12 cellular contexts compared by ENCODE assay signal in the genomic region with DNA sequence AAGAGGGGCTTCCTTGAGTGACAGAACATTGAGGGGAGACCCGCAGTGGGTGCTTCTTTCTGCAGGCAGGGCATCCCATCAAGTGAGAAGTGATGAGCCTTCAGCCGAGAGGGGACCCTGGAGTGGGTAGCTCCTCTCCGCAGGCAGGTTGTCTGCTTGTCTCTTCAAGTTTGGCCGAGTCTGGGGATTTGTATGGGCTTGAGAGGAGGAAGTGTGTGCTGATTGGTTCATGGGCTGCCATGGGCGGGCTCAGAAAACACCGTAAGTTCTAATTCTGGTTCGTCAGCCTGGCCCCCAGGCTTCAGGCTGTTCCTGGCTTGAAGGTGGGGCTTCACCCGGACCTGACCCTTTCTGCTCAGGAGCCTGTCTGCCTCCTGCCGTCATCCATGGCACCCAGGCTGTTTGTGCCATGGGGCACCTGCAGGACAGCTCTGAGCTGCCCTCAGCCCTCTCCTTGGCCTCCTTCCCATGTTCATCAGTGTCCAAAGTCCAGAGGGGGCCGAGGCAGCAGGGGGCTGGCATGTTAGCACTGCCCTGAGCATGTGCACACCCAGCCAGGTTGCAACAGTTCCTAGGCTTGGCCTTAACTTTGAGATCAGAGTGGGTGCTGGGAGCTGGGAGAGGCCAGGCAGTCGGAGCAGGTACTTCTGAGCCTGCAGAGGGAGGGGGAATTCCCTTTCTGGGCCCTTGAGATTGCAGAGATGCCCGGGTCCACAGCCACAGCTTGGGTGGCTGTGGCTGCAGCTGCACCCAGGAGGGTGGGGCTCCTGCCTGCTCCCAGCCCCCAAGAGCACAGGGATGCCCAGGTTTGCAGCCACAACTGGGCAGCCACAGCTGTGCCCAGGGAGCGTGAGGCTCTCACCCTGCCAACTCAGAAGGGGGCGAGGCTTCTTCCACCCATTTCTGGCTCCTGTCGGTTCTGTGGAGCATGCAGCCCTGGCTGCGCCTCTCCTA. TPM values are rescaled to one million over a fixed set of nuclear protein-coding genes. Genes with fewer than 3 reads are reported as not detected.
DNase-seq lines count a peak whose midpoint lies in the region; ATAC-seq, FAIRE-seq and TF ChIP-seq lines count a peak whose summit lies in the region.
"Had no signal": no experiment of that assay in that cellular context is flagged by ENCODE, and none has a peak within 500 bp of the region (broad histone marks: within the 10 kb centered on the region; RNA-seq: fewer than 3 reads in every experiment).

No MANE protein-coding gene starts in this region.

- TF ChIP-seq POLR2A in GM12892 (IDR thresholded peaks at IDR 0.05; ENCODE audit: low read depth, low read length) (no peak), right lobe of liver (IDR thresholded peaks at IDR 0.05) (peak; percentile 72)

- no peak for DNase-seq in GM12892 (ENCODE audit: insufficient read length)
- peak; percentile 76 to 94 (median 89) for DNase-seq in right lobe of liver
- no peak for DNase-seq in ascending aorta (ENCODE audit: low spot score in 2 of 2)
- DNase-seq in activated naive CD4-positive, alpha-beta T cell treated with anti-CD3 and anti-CD28 coated beads, Interleukin-2, amount 50 U/mL, for 16 hours: no peak
- no peak for DNase-seq in activated naive CD4-positive, alpha-beta T cell treated with anti-CD3 and anti-CD28 coated beads for 36 hours
- DNase-seq in chondrocyte (ENCODE audit: low spot score): no peak
- DNase-seq: activated naive CD4-positive, alpha-beta T cell; NCI-H2081 treated with DMSO at 0.1 percent for 48 hours; stimulated activated CD4-positive, alpha-beta T cell treated with anti-CD3 and anti-CD28 coated beads, Interleukin-4, amount 100 ng/mL, for 1 hour had no signal

- CTCF ChIA-PET in activated naive CD4-positive, alpha-beta T cell treated with anti-CD3 and anti-CD28 coated beads for 36 hours (lab: Charles Lee): interaction anchor here (0.9 to 1.8 kb wide), 2 partner anchors 12 kb away, joined by 4 read pairs; no protein-coding TSS in a partner anchor

- H3K4me1 ChIP-seq in right lobe of liver (peaks cover 0 to 27% (median 13%) of the 10 kb centered on the region in 4 donors), ascending aorta (no peaks in the 10 kb centered on the region)

- TF ChIP-seq CTCF in right lobe of liver (IDR thresholded peaks at IDR 0.05) (no peak), ascending aorta (IDR thresholded peaks at IDR 0.05) (no peak), chondrocyte (IDR thresholded peaks at IDR 0.05) (no peak)

- WGBS in right lobe of liver (ENCODE audit: insufficient coverage, low coverage, low lambda C conversion rate, missing lambda C conversion rate): 14% methylated on average over 2 of the region's 16 CpGs

- FAIRE-seq in GM12892 (lab: Jason Lieb, UNC): peak; percentile 81

- H3K27me3 Mint-ChIP-seq in activated naive CD4-positive, alpha-beta T cell treated with anti-CD3 and anti-CD28 coated beads for 36 hours (ENCODE audit: low read depth): no peaks in the 10 kb centered on the region
- H3K27me3 Mint-ChIP-seq in chondrocyte (ENCODE audit: low read depth): no peaks in the 10 kb centered on the region

- H3K9me3 Mint-ChIP-seq in activated naive CD4-positive, alpha-beta T cell treated with anti-CD3 and anti-CD28 coated beads for 36 hours: no peaks in the 10 kb centered on the region
- no peaks in the 10 kb centered on the region for H3K9me3 Mint-ChIP-seq in chondrocyte (ENCODE audit: low read depth)

- H3K36me3 Mint-ChIP-seq in activated naive CD4-positive, alpha-beta T cell treated with anti-CD3 and anti-CD28 coated beads for 36 hours (ENCODE audit: low read depth): peaks cover 27% of the 10 kb centered on the region
- peaks cover 8% of the 10 kb centered on the region for H3K36me3 Mint-ChIP-seq in chondrocyte (ENCODE audit: low read depth)

- no peak overlapping the region for H3K27ac Mint-ChIP-seq in activated naive CD4-positive, alpha-beta T cell treated with anti-CD3 and anti-CD28 coated beads for 36 hours
- H3K27ac Mint-ChIP-seq in chondrocyte (ENCODE audit: unreplicated experiment): no peak overlapping the region

- H3K27me3 ChIP-seq in right lobe of liver: no peaks in the 10 kb centered on the region
- H3K27me3 ChIP-seq in ascending aorta: no peaks in the 10 kb centered on the region

- peak overlapping the region; percentile 24 to 73 (median 70) for H3K27ac ChIP-seq in right lobe of liver
- H3K27ac ChIP-seq in ascending aorta: no peak overlapping the region
- H3K27ac ChIP-seq: epithelial cell of prostate had no signal

- H3K36me3 ChIP-seq in right lobe of liver (peaks cover 0 to 16% (median 4%) of the 10 kb centered on the region in 4 donors), ascending aorta (peaks cover 18 to 39% of the 10 kb centered on the region in 2 donors)

- H3K9me3 ChIP-seq in right lobe of liver (no peaks in the 10 kb centered on the region), ascending aorta (no peaks in the 10 kb centered on the region)

- H3K4me3 Mint-ChIP-seq in activated naive CD4-positive, alpha-beta T cell treated with anti-CD3 and anti-CD28 coated beads for 36 hours: no peak overlapping the region
- H3K4me3 Mint-ChIP-seq in chondrocyte (ENCODE audit: unreplicated experiment): no peak overlapping the region

- intact Hi-C loops in right lobe of liver (cut with DNase I) (no loop called here), ascending aorta (cut with DNase I) (no loop called here)
- intact Hi-C loops in activated naive CD4-positive, alpha-beta T cell treated with anti-CD3 and anti-CD28 coated beads for 36 hours (cut with micrococcal nuclease): no loop called here

- ATAC-seq in GM21515 (IDR thresholded peaks at IDR 0.05; ENCODE audit: unreplicated experiment) (peak; percentile 86), HG03558 (IDR thresholded peaks at IDR 0.05; ENCODE audit: extremely low read depth, unreplicated experiment) (peak; percentile 40), right lobe of liver (peak; percentile 82 to 92 (median 84))

- peaks cover 2% of the 10 kb centered on the region for H3K4me1 Mint-ChIP-seq in activated naive CD4-positive, alpha-beta T cell treated with anti-CD3 and anti-CD28 coated beads for 36 hours (ENCODE audit: low read depth)
- peaks cover 8% of the 10 kb centered on the region for H3K4me1 Mint-ChIP-seq in chondrocyte (ENCODE audit: low read depth)

- H3K4me3 ChIP-seq in right lobe of liver: peak overlapping the region in 2 of 3 donors; percentile 21 to 23
- no peak overlapping the region for H3K4me3 ChIP-seq in ascending aorta

RNA-seq across cellular contexts. Expression of gene DHFR, which starts 13.5 kb away (rescaled TPM):
- polyA plus RNA-seq in GM12892 (2012; ENCODE audit: missing spikeins): 59.6 TPM
- total RNA-seq in right lobe of liver (10 to 100 TPM; 15.3 to 29.2 (median 22.2) TPM), ascending aorta (0.53 TPM), chondrocyte (13.4 to 41.2 TPM (median 14.1 TPM) in 3 replicates)
- 100 to 1,000 TPM; 107 to 112 TPM for total RNA-seq in activated naive CD4-positive, alpha-beta T cell treated with anti-CD3 and anti-CD28 coated beads for 36 hours

RNA-seq across cellular contexts. Expression of gene MSH3, which starts 13.8 kb away (rescaled TPM):
- 9.1 TPM for polyA plus RNA-seq in GM12892 (2012; ENCODE audit: missing spikeins)
- total RNA-seq in right lobe of liver (10 to 100 TPM in 4 of 6 experiments, 1 to 10 TPM in 2; 7.8 to 13.1 (median 10.8) TPM), ascending aorta (8.7 TPM), chondrocyte (11.6 to 16.1 TPM (median 11.9 TPM) in 3 replicates)
- total RNA-seq in activated naive CD4-positive, alpha-beta T cell treated with anti-CD3 and anti-CD28 coated beads for 36 hours: 10 to 100 TPM; 25.1 to 25.8 TPM

Comparison
In these comparisons a context has a peak if more than half of its experiments do, and no peak if none do; other contexts are left out.
1. DNase-seq: peak in right lobe of liver (3 of 3); none in GM12892 (single experiment), ascending aorta (0 of 2), activated naive CD4-positive, alpha-beta T cell treated with anti-CD3 and anti-CD28 coated beads, Interleukin-2, amount 50 U/mL, for 16 hours (single experiment), activated naive CD4-positive, alpha-beta T cell treated with anti-CD3 and anti-CD28 coated beads for 36 hours (single experiment) and chondrocyte (single experiment).
2. H3K27ac ChIP-seq: peak in right lobe of liver (3 of 3); none in ascending aorta (0 of 2).
3. H3K4me3 ChIP-seq: peak in right lobe of liver (2 of 3); none in ascending aorta (0 of 2).
4. Peak in every context shown above with its lines, with median percentiles within 50 percentile points of each other: ATAC-seq.